20 cellular contexts compared by ENCODE assay signal in genomic region chr17:63454915-63455314, GRCh38. TPM values are rescaled to one million over a fixed set of nuclear protein-coding genes. Genes with fewer than 3 reads are reported as not detected.
DNase-seq lines count a peak whose midpoint lies in the region; ATAC-seq, FAIRE-seq and TF ChIP-seq lines count a peak whose summit lies in the region.
"Had no signal": no experiment of that assay in that cellular context is flagged by ENCODE, and none has a peak within 500 bp of the region (broad histone marks: within the 10 kb centered on the region; RNA-seq: fewer than 3 reads in every experiment).

No MANE protein-coding gene starts in this region.

- POLR2A ChIA-PET in HEK293 (lab: Yijun Ruan, JAX) (interaction anchor here (0.7 to 1.2 kb wide), 2 partner anchors 11 to 821 kb away, joined by 3 read pairs; no protein-coding TSS in a partner anchor), SK-N-SH (lab: Yijun Ruan, JAX) (interaction anchor here (0.6 to 4.1 kb wide), 6 partner anchors 11 to 95 kb away, joined by 4 to 60 read pairs (median 14); partner anchors contain the start of genes ACE and CYB561)

- no peaks in the 10 kb centered on the region for H3K4me1 ChIP-seq in HEK293 (ENCODE audit: control insufficient read depth, insufficient read depth, low read length)
- peaks cover 8 to 46% of the 10 kb centered on the region in 2 experiments for H3K4me1 ChIP-seq in SK-N-SH (ENCODE audit: control insufficient read depth in 1 of 2, insufficient read depth in 2 of 2, low read depth in 1 of 2, low read length in 1 of 2)
- peaks cover 16% of the 10 kb centered on the region for H3K4me1 ChIP-seq in hepatocyte (ENCODE audit: insufficient read depth)
- peaks cover 0 to 22% of the 10 kb centered on the region in 2 donors for H3K4me1 ChIP-seq in small intestine (ENCODE audit: control insufficient read depth in 2 of 2, insufficient read depth in 1 of 2, low read depth in 1 of 2, low read length in 1 of 2)

- TF ChIP-seq CTCF in HEK293 (tag by site-specific recombination; IDR thresholded peaks at IDR 0.05): no peak
- no peak for TF ChIP-seq CTCF in SK-N-SH (IDR thresholded peaks at IDR 0.05)
- TF ChIP-seq CTCF in hepatocyte (IDR thresholded peaks at IDR 0.05; ENCODE audit: poor library complexity): no peak

- DNase-seq in SK-N-SH (peak; percentile 77), hepatocyte (ENCODE audit: low spot score) (no peak), small intestine (no peak), NCI-H2029 (lab: John Stamatoyannopoulos, UW) (no peak), H4 (ENCODE audit: low spot score) (no peak)
- DNase-seq: CD4-positive, alpha-beta T cell; DMS153; GDM1; H9; NCI-H1092 treated with DMSO at 0.1 percent for 48 hours; NCI-H146; NCI-H510A treated with DMSO at 0.1 percent for 48 hours; NCI-H774; OCI-M1; RPMI8226; SHP77 treated with DMSO at 0.1 percent for 48 hours had no signal

- no peak overlapping the region for H3K27ac ChIP-seq in HEK293 (ENCODE audit: extremely low read depth, low read depth, low read length)
- peak overlapping the region; percentile 14 to 97; a peak in 3 of 4 replicates for H3K27ac ChIP-seq in SK-N-SH (ENCODE audit: low read depth in 2 of 2, low read length in 1 of 2)
- H3K27ac ChIP-seq in hepatocyte: peak overlapping the region; percentile 61
- H3K27ac ChIP-seq in small intestine (ENCODE audit: low read depth in 1 of 2, low read length in 1 of 2): peak overlapping the region; percentile 11 to 86
- H3K27ac ChIP-seq: A549 had no signal

- H4K20me1 ChIP-seq in SK-N-SH (ENCODE audit: insufficient read depth) (no peaks in the 10 kb centered on the region), hepatocyte (ENCODE audit: insufficient read depth, poor library complexity, severe bottlenecking) (no peaks in the 10 kb centered on the region)

- H3K79me2 ChIP-seq in SK-N-SH (ENCODE audit: insufficient read depth) (no peaks in the 10 kb centered on the region), hepatocyte (no peaks in the 10 kb centered on the region)

- peaks cover 7% of the 10 kb centered on the region for H3F3A ChIP-seq in SK-N-SH (replicated peaks; ENCODE audit: insufficient read depth)

- ATAC-seq in HG03097 (IDR thresholded peaks at IDR 0.05; ENCODE audit: low FRiP score, unreplicated experiment): no peak

- no peak overlapping the region for H3K9ac ChIP-seq in SK-N-SH

- no peak overlapping the region for H3K4me2 ChIP-seq in SK-N-SH
- no peak overlapping the region for H3K4me2 ChIP-seq in hepatocyte
- H3K4me2 ChIP-seq: A549 had no signal

- no peak overlapping the region for H3K4me3 ChIP-seq in HEK293 (ENCODE audit: low read depth, low read length)
- no peak overlapping the region; a peak in 1 of 4 replicates for H3K4me3 ChIP-seq in SK-N-SH (ENCODE audit: low read depth in 2 of 2, low read length in 1 of 2)
- no peak overlapping the region for H3K4me3 ChIP-seq in hepatocyte
- H3K4me3 ChIP-seq in small intestine (ENCODE audit: low read depth in 1 of 2, low read length in 2 of 2): no peak overlapping the region
- H3K4me3 ChIP-seq: A549 had no signal

- WGBS in SK-N-SH (ENCODE audit: low lambda C conversion rate): 45% methylated on average over 5 of the region's 5 CpGs
- 53% methylated on average over 3 of the region's 5 CpGs for WGBS in hepatocyte (ENCODE audit: low lambda C conversion rate, missing lambda C conversion rate)
- WGBS in small intestine, 3 donors: 46 to 59% (median 49%) methylated on average over 5 of the region's 5 CpGs

- TF ChIP-seq RAD21 in SK-N-SH (IDR thresholded peaks at IDR 0.05; ENCODE audit: low read length): no peak

- H3K9me2 ChIP-seq in SK-N-SH (no peaks in the 10 kb centered on the region), hepatocyte (replicated peaks; ENCODE audit: insufficient read depth) (no peaks in the 10 kb centered on the region)

- H2AFZ ChIP-seq in SK-N-SH (ENCODE audit: low read depth): no peak overlapping the region
- H2AFZ ChIP-seq in hepatocyte: no peak overlapping the region

- FAIRE-seq in small intestine (lab: Jason Lieb, UNC): no peak
- FAIRE-seq: A549, HTR-8/SVneo had no signal

- no peaks in the 10 kb centered on the region for H3K36me3 ChIP-seq in HEK293 (ENCODE audit: control insufficient read depth in 2 of 2, insufficient read depth in 1 of 2, low read length in 2 of 2)
- H3K36me3 ChIP-seq in SK-N-SH (replicated peaks in 1 of 2; ENCODE audit: control insufficient read depth in 1 of 2, insufficient read depth in 2 of 2, low read length in 1 of 2): no peaks in the 10 kb centered on the region
- no peaks in the 10 kb centered on the region for H3K36me3 ChIP-seq in hepatocyte (replicated peaks; ENCODE audit: insufficient read depth, low read depth)
- H3K36me3 ChIP-seq in small intestine (ENCODE audit: control insufficient read depth in 2 of 2, insufficient read depth in 2 of 2, low read length in 2 of 2): no peaks in the 10 kb centered on the region

- TF ChIP-seq EP300 in SK-N-SH (IDR thresholded peaks at IDR 0.05; ENCODE audit: borderline replicate concordance in 1 of 2, low read depth in 1 of 2, low read length in 1 of 2): no peak

- H3K27me3 ChIP-seq in SK-N-SH (ENCODE audit: insufficient read depth) (no peaks in the 10 kb centered on the region), hepatocyte (no peaks in the 10 kb centered on the region), small intestine (ENCODE audit: control insufficient read depth in 2 of 2, insufficient read depth in 2 of 2, low read length in 2 of 2) (no peaks in the 10 kb centered on the region)

- no peaks in the 10 kb centered on the region for H3K9me3 ChIP-seq in HEK293 (ENCODE audit: control insufficient read depth, insufficient read depth, low read depth, low read length)
- no peaks in the 10 kb centered on the region for H3K9me3 ChIP-seq in SK-N-SH
- H3K9me3 ChIP-seq in hepatocyte (ENCODE audit: low read depth): no peaks in the 10 kb centered on the region
- H3K9me3 ChIP-seq in small intestine (ENCODE audit: control insufficient read depth, low read depth): no peaks in the 10 kb centered on the region
- H3K9me3 ChIP-seq: A549 had no signal

- CTCF ChIA-PET in HEK293 (lab: Yijun Ruan, JAX): interaction anchor here (1.2 to 3.4 kb wide), 3 partner anchors 10 to 29 kb away, joined by 4 to 22 read pairs (median 15); no protein-coding TSS in a partner anchor
- CTCF ChIA-PET in SK-N-SH (lab: Yijun Ruan, JAX): interaction anchor here (0.6 to 22.6 kb wide), 11 partner anchors 9 to 317 kb away, joined by 3 to 575 read pairs (median 6); partner anchors contain the start of genes ACE and CYB561

TF ChIP-seq in HEK293, 187 proteins besides CTCF, POLR2A, EP300 and RAD21:
- TF ChIP-seq ZBTB17 (tag by site-specific recombination; IDR thresholded peaks at IDR 0.05) (no peak), ZNF398 (tag by site-specific recombination; IDR thresholded peaks at IDR 0.05) (peak; percentile 40; the same call in 1 of the 2 replicates), ZNF341 (tag by site-specific recombination; IDR thresholded peaks at IDR 0.05; ENCODE audit: low read depth) (0 out of 2 replicates have a peak, but pooled peaks have one; percentile 27)

TF ChIP-seq in SK-N-SH, 30 proteins besides CTCF, POLR2A, EP300 and RAD21 (continues in another document):
- no peak for TF ChIP-seq TAF1 (IDR thresholded peaks at IDR 0.05; ENCODE audit: borderline replicate concordance, low read depth, low read length)
- TF ChIP-seq EZH2phosphoT487 (IDR thresholded peaks at IDR 0.05; ENCODE audit: borderline replicate concordance, low read depth): no peak
- no peak for TF ChIP-seq NFIC (IDR thresholded peaks at IDR 0.05; ENCODE audit: borderline replicate concordance)
- TF ChIP-seq MEF2A (IDR thresholded peaks at IDR 0.05; ENCODE audit: borderline replicate concordance, low read depth): no peak
- TF ChIP-seq RXRA (IDR thresholded peaks at IDR 0.05; ENCODE audit: borderline replicate concordance, low read depth): no peak
- no peak for TF ChIP-seq POLR2AphosphoS5 (IDR thresholded peaks at IDR 0.05; ENCODE audit: low read depth, low read length)
- TF ChIP-seq GATA2 (CRISPR knock-in tag; IDR thresholded peaks at IDR 0.05): no peak
- TF ChIP-seq RFX5 (IDR thresholded peaks at IDR 0.05; ENCODE audit: low read length): no peak
- TF ChIP-seq MAX (IDR thresholded peaks at IDR 0.05; ENCODE audit: low read depth): no peak
- TF ChIP-seq MXI1 (IDR thresholded peaks at IDR 0.05; ENCODE audit: low read depth, low read length): no peak
- no peak for TF ChIP-seq PBX3 (IDR thresholded peaks at IDR 0.05)

RNA-seq across cellular contexts. Expression of gene CYB561, which starts 8.8 kb away (rescaled TPM):
- polyA plus RNA-seq in SK-N-SH (2012; rRNA removed): 28.3 and 38.6 TPM in 2 replicates
- 20.6 and 28.6 TPM in 2 replicates for polyA plus RNA-seq in SK-N-SH (2012; cell fraction: cytosol; rRNA removed)
- polyA plus RNA-seq in SK-N-SH (2012; cell fraction: nucleus; rRNA removed): 47.2 and 48.4 TPM in 2 replicates
- 12.9 and 15.1 TPM in 2 replicates for total RNA-seq in hepatocyte
- 20.2 and 20.6 TPM in 2 replicates for polyA plus RNA-seq in hepatocyte
- polyA plus RNA-seq in small intestine: 10 to 100 TPM; 18.4 to 60.2 (median 31.8) TPM
- total RNA-seq in H4 (2014; rRNA removed; shearing (Covaris generic)): 29.1 and 30.9 TPM in 2 replicates

RNA-seq across cellular contexts. Expression of gene ACE, which starts 21.9 kb away (rescaled TPM):
- polyA plus RNA-seq in SK-N-SH (2012; rRNA removed): 6.3 and 12.1 TPM in 2 replicates
- polyA plus RNA-seq in SK-N-SH (2012; cell fraction: cytosol; rRNA removed): 6.0 and 10.9 TPM in 2 replicates
- 34.5 and 42.3 TPM in 2 replicates for polyA plus RNA-seq in SK-N-SH (2012; cell fraction: nucleus; rRNA removed)
- total RNA-seq in hepatocyte: 4.2 and 8.0 TPM in 2 replicates
- 7.2 and 9.5 TPM in 2 replicates for polyA plus RNA-seq in hepatocyte
- polyA plus RNA-seq in small intestine: 100 to 1,000 TPM in 2 of 3 donors, 10 to 100 TPM in 1; 49.6 to 216 (median 128) TPM
- total RNA-seq in H4 (2014; rRNA removed; shearing (Covaris generic)): not detected in 2 replicates
